ENCODE assay signal across 34 cellular contexts in the genomic region with DNA sequence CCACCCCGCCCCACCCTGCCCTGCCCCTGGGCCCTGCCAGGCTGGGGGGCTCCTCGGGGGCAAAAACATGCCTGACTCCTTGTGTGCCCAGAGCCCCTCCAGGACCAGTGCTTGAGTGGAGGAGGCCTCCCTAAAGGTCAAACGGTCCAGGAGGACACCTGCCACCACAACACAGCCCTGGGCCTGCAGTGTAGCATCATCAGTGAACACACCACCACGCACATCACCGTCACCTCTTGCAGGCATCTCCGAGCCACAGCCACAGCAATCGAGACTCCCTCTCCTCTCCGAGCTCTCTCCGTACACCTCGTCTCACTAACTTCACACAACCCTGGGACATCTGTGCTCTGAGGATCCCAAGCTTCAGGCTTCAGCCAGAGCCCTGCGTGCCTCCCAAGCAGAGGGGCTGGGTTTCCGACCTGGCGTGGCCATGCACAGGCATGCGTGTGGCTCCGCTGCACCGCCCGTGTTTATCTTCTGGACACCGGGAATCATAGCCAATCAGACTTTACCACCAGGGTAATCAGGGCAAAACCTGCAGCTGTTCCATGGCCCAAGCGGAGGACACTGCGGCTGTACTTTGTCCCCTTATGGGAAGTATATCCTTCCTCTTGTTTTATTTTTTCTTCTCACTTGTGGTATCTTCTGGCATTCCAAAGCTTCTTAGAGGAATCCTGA. TPM values are rescaled to one million over a fixed set of nuclear protein-coding genes. Genes with fewer than 3 reads are reported as not detected.
A peak's percentile ranks its signal among the peaks of the same experiment; 100 is the strongest.
DNase-seq lines count a peak whose midpoint lies in the region; ATAC-seq, FAIRE-seq and TF ChIP-seq lines count a peak whose summit lies in the region.
"Had no signal": no experiment of that assay in that cellular context is flagged by ENCODE, and none has a peak within 500 bp of the region (broad histone marks: within the 10 kb centered on the region; RNA-seq: fewer than 3 reads in every experiment).

No MANE protein-coding gene starts in this region.

- peaks cover 20% of the 10 kb centered on the region; the same call in 1 of the 2 replicates for H3K4me1 ChIP-seq in Caco-2
- H3K4me1 ChIP-seq in SJCRH30 = no peaks in the 10 kb centered on the region
- no peaks in the 10 kb centered on the region for H3K4me1 ChIP-seq in neural progenitor cell
- peaks cover 0 to 9% (median 3%) of the 10 kb centered on the region in 4 donors for H3K4me1 ChIP-seq in stomach
- H3K4me1 ChIP-seq: foreskin keratinocyte, prostate gland had no signal

- DNase-seq in Caco-2 = peak; percentile 33 to 75
- peak; percentile 43 to 57 for DNase-seq in SJCRH30
- peak; percentile 69 to 71 for DNase-seq in left colon
- DNase-seq in neural progenitor cell (ENCODE audit: low spot score) = no peak
- no peak for DNase-seq in KG1 (lab: John Stamatoyannopoulos, UW)
- no peak for DNase-seq in RCC 7860 (ENCODE audit: low spot score)
- DNase-seq in stomach = no peak
- DNase-seq: activated CD4-positive, alpha-beta T cell treated with anti-CD3 and anti-CD28 coated beads for 4 hours; activated CD8-positive, alpha-beta memory T cell treated with anti-CD3 and anti-CD28 coated beads for 24 hours; activated naive CD4-positive, alpha-beta T cell treated with anti-CD3 and anti-CD28 coated beads, Interleukin-2, amount 50 U/mL, for 16 hours; activated T-cell treated with anti-CD3 and anti-CD28 coated beads for 4 hours; Calu3; cerebellar nuclear complex; DMS79; dorsolateral prefrontal cortex; foreskin keratinocyte; GDM1; NCI-H2029 treated with DMSO at 0.1 percent for 48 hours; NCI-H524 treated with DMSO at 0.1 percent for 48 hours; SIG-M5; sigmoid colon; WERI-Rb-1 had no signal

- H3K4me3 ChIP-seq in Caco-2 (ENCODE audit: low read depth, low read length) (no peak overlapping the region), SJCRH30 (no peak overlapping the region), neural progenitor cell (no peak overlapping the region), stomach (no peak overlapping the region)
- H3K4me3 ChIP-seq: dorsolateral prefrontal cortex, esophagus muscularis mucosa, heart left ventricle, prostate gland, sigmoid colon, upper lobe of left lung had no signal

- peaks cover 10% of the 10 kb centered on the region for H3K4me1 Mint-ChIP-seq in Caco-2 (ENCODE audit: low read depth, unreplicated experiment)
- H3K4me1 Mint-ChIP-seq in neural progenitor cell = peaks cover 6% of the 10 kb centered on the region
- H3K4me1 Mint-ChIP-seq: CD14-positive monocyte; stimulated activated memory B cell treated with anti-CD40 and anti-IgM and Interleukin-4, amounts not matched to agents 10 μg/mL and 1 μg/mL and 100 μg/mL, for 72 hours had no signal

- H3F3A ChIP-seq in neural progenitor cell (ENCODE audit: low read depth) = no peaks in the 10 kb centered on the region

- peak; percentile 85 for ATAC-seq in left colon
- no peak for ATAC-seq in GM19397 (IDR thresholded peaks at IDR 0.05; ENCODE audit: unreplicated experiment)
- ATAC-seq: foreskin keratinocyte; heart left ventricle; stimulated activated memory B cell treated with anti-CD40 and anti-IgM and Interleukin-4, amounts not matched to agents 10 μg/mL and 1 μg/mL and 100 μg/mL, for 72 hours had no signal

- H3K9ac ChIP-seq in neural progenitor cell = no peak overlapping the region

- H3K27ac ChIP-seq in SJCRH30 (no peak overlapping the region), neural progenitor cell (no peak overlapping the region), stomach (no peak overlapping the region)
- H3K27ac ChIP-seq: dorsolateral prefrontal cortex, esophagus muscularis mucosa, foreskin keratinocyte, heart left ventricle, prostate gland, sigmoid colon, upper lobe of left lung, WERI-Rb-1 had no signal

- H3K79me2 ChIP-seq in neural progenitor cell (ENCODE audit: low read depth) = no peaks in the 10 kb centered on the region

- H3K27ac Mint-ChIP-seq in Caco-2 (ENCODE audit: unreplicated experiment) (peak overlapping the region; percentile 66), neural progenitor cell (peak overlapping the region; percentile 52)
- H3K27ac Mint-ChIP-seq: activated T-helper 2 cell treated with anti-CD3 and anti-CD28 coated beads, Interferon-gamma antibody, Interleukin-2, Interleukin-4, amounts not matched to agents 10 μg/mL and 5 μg/mL and 100 μg/mL, durations not matched to agents 14 hours and 24 hours and 36 hours; CD14-positive monocyte; stimulated activated memory B cell treated with anti-CD40 and anti-IgM and Interleukin-4, amounts not matched to agents 10 μg/mL and 1 μg/mL and 100 μg/mL, for 72 hours had no signal

- H3K27me3 Mint-ChIP-seq in Caco-2 (ENCODE audit: insufficient read depth, unreplicated experiment) = peaks cover 2% of the 10 kb centered on the region
- H3K27me3 Mint-ChIP-seq in neural progenitor cell (ENCODE audit: insufficient read depth, low read depth) = peaks cover 32% of the 10 kb centered on the region

- H3K4me3 Mint-ChIP-seq in Caco-2 (ENCODE audit: unreplicated experiment) (no peak overlapping the region), neural progenitor cell (no peak overlapping the region)
- H3K4me3 Mint-ChIP-seq: CD14-positive monocyte; stimulated activated memory B cell treated with anti-CD40 and anti-IgM and Interleukin-4, amounts not matched to agents 10 μg/mL and 1 μg/mL and 100 μg/mL, for 72 hours had no signal

- H3K27me3 ChIP-seq in Caco-2 (replicated peaks; ENCODE audit: control insufficient read depth, insufficient read depth, low read length) (peaks cover 1% of the 10 kb centered on the region; the same call in 1 of the 2 replicates), SJCRH30 (no peaks in the 10 kb centered on the region), neural progenitor cell (peaks cover 63% of the 10 kb centered on the region), stomach (peaks cover 0 to 62% (median 32%) of the 10 kb centered on the region in 3 donors)

- H2AFZ ChIP-seq in neural progenitor cell (replicated peaks) = no peak overlapping the region

- no peaks in the 10 kb centered on the region for H3K36me3 Mint-ChIP-seq in Caco-2 (ENCODE audit: insufficient read depth, unreplicated experiment)
- no peaks in the 10 kb centered on the region for H3K36me3 Mint-ChIP-seq in neural progenitor cell
- H3K36me3 Mint-ChIP-seq: brain; CD14-positive monocyte; stimulated activated memory B cell treated with anti-CD40 and anti-IgM and Interleukin-4, amounts not matched to agents 10 μg/mL and 1 μg/mL and 100 μg/mL, for 72 hours had no signal

- TF ChIP-seq POLR2A in stomach (IDR thresholded peaks at IDR 0.05) = no peak

- POLR2A ChIA-PET in Caco-2 (lab: Charles Lee) = interaction anchor here (0.6 kb wide), 1 partner anchor 654 kb away, joined by 4 read pairs; no protein-coding TSS in a partner anchor

- H3K36me3 ChIP-seq in Caco-2 (ENCODE audit: control insufficient read depth, insufficient read depth, low read length) = no peaks in the 10 kb centered on the region
- H3K36me3 ChIP-seq in SJCRH30 = no peaks in the 10 kb centered on the region
- no peaks in the 10 kb centered on the region for H3K36me3 ChIP-seq in neural progenitor cell
- H3K36me3 ChIP-seq in stomach = no peaks in the 10 kb centered on the region
- H3K36me3 ChIP-seq: esophagus muscularis mucosa, heart left ventricle, prostate gland, sigmoid colon, upper lobe of left lung, WERI-Rb-1 had no signal

- CTCF ChIA-PET in Caco-2 (lab: Charles Lee) = interaction anchor here (0.6 kb wide), 1 partner anchor 13 kb away, joined by 4 read pairs; no protein-coding TSS in a partner anchor

- BruUV-seq in Caco-2 (replicated peaks; lab: Mats Ljungman, UMichigan) = no TSS peak

- no peak for TF ChIP-seq EP300 in stomach (IDR thresholded peaks at IDR 0.05)

- H3K4me2 ChIP-seq in neural progenitor cell = no peak overlapping the region

- FAIRE-seq in RCC 7860 (lab: Jason Lieb, UNC) = no peak
- FAIRE-seq: endometrium had no signal

- intact Hi-C loops in Caco-2 (cut with micrococcal nuclease; ENCODE audit: unreplicated experiment) = no loop called here
- intact Hi-C loops in left colon (cut with DNase I, micrococcal nuclease) = no loop called here
- intact Hi-C loops in stomach (cut with DNase I; ENCODE audit: low total_unique reads) = no loop called here

- peaks cover 19% of the 10 kb centered on the region for H4K20me1 ChIP-seq in neural progenitor cell (ENCODE audit: low read depth)

- no peaks in the 10 kb centered on the region for H3K9me3 ChIP-seq in Caco-2
- no peaks in the 10 kb centered on the region for H3K9me3 ChIP-seq in SJCRH30 (replicated peaks)
- no peaks in the 10 kb centered on the region for H3K9me3 ChIP-seq in neural progenitor cell (ENCODE audit: low read depth)
- no peaks in the 10 kb centered on the region for H3K9me3 ChIP-seq in stomach
- H3K9me3 ChIP-seq: esophagus muscularis mucosa, heart left ventricle, prostate gland, sigmoid colon, upper lobe of left lung had no signal

- WGBS in stomach, 5 donors = 43 to 65% (median 47%) methylated on average over 19 to 20 of the region's 20 CpGs

- peaks cover 6% of the 10 kb centered on the region for H3K9me3 Mint-ChIP-seq in Caco-2 (ENCODE audit: unreplicated experiment)
- no peaks in the 10 kb centered on the region for H3K9me3 Mint-ChIP-seq in neural progenitor cell
- H3K9me3 Mint-ChIP-seq: activated T-helper 2 cell treated with anti-CD3 and anti-CD28 coated beads, Interferon-gamma antibody, Interleukin-2, Interleukin-4, amounts not matched to agents 10 μg/mL and 5 μg/mL and 100 μg/mL, durations not matched to agents 14 hours and 24 hours and 36 hours had no signal

- TF ChIP-seq CTCF in Caco-2 (IDR thresholded peaks at IDR 0.05; ENCODE audit: insufficient read depth in 1 of 2, low read depth in 1 of 2, low read length in 1 of 2, severe bottlenecking in 1 of 2, unreplicated experiment in 1 of 2) (no peak), neural progenitor cell (IDR thresholded peaks at IDR 0.05) (no peak), stomach (IDR thresholded peaks at IDR 0.05) (no peak)

RNA-seq across cellular contexts. Expression of gene DIO3, which starts 6.2 kb away (rescaled TPM):
- total RNA-seq in Caco-2 (2022) (0.41 and 0.53 TPM in 2 replicates), left colon (1 to 10 TPM in 1 of 2 donors, under 1 TPM in 1; 0.73 to 1.0 TPM), neural progenitor cell (ENCODE audit: low replicate concordance) (0.90 and 3.3 TPM in 2 replicates), stomach (1 to 10 TPM in 1 of 5 donors, under 1 TPM in 2, not detected in 2; 0.29 to 1.8 (median 0.29) TPM)
- total RNA-seq in SJCRH30 (2014; rRNA removed; shearing (Covaris generic)) = not detected in 2 replicates
- polyA plus RNA-seq in stomach = 1 to 10 TPM; 1.1 to 3.4 (median 2.9) TPM
- total RNA-seq: A172; activated T-helper 2 cell treated with anti-CD3 and anti-CD28 coated beads, Interferon-gamma antibody, Interleukin-2, Interleukin-4, amounts not matched to agents 10 μg/mL and 5 μg/mL and 100 μg/mL, durations not matched to agents 14 hours and 24 hours and 36 hours; foreskin keratinocyte; lung microvascular endothelial cell had no signal
- polyA plus RNA-seq: CD14-positive monocyte, foreskin keratinocyte had no signal

Comparison
In these comparisons a context has a peak if more than half of its experiments do, and no peak if none do; other contexts are left out.
1. DNase-seq: peak in Caco-2 (2 of 2), SJCRH30 (2 of 2) and left colon (2 of 2); none in neural progenitor cell (single experiment), KG1 (single experiment), RCC 7860 (single experiment) and stomach (single experiment).